7 cellular contexts compared by ENCODE assay signal in the genomic region with DNA sequence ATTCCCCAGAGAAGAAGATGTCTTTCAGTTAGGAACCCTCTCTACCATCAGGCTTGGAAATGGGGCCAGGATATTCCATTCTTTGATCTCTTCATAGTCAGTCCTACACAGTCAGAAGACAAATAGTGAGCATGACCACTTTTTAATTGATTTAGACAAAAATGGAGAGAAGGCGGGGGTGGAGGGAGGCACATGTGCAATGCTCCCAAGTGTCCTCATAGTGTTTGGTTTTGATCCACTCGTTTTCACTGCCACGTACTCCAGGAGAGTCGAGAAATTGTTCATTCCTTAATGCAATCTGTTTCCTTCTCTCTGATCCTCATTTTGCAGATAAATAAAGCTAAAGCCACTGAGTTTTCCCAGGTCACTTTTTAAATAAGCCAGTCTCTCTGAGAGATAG.
"Had no signal": no experiment of that assay in that cellular context is flagged by ENCODE, and none has a peak within 500 bp of the region (broad histone marks: within the 10 kb centered on the region; RNA-seq: fewer than 3 reads in every experiment).

No MANE protein-coding gene starts in this region.

- H3K27me3 Mint-ChIP-seq: IgD-negative memory B cell had no signal

- H3K4me1 ChIP-seq: HAP-1 had no signal

- H3K9me3 ChIP-seq: HAP-1 had no signal

- H3K4me1 Mint-ChIP-seq: IgD-negative memory B cell had no signal

- H3K4me3 ChIP-seq: GM23248, HAP-1 had no signal

- H3K27ac ChIP-seq: GM23248 had no signal

- H3K36me3 ChIP-seq: HAP-1 had no signal

- H3K4me3 Mint-ChIP-seq: IgD-negative memory B cell had no signal

- ATAC-seq: HCT116 had no signal

- DNase-seq: GM23248, GOT3, H7, KBM-7 had no signal

- H3K27ac Mint-ChIP-seq: IgD-negative memory B cell had no signal
